In the genomic region with DNA sequence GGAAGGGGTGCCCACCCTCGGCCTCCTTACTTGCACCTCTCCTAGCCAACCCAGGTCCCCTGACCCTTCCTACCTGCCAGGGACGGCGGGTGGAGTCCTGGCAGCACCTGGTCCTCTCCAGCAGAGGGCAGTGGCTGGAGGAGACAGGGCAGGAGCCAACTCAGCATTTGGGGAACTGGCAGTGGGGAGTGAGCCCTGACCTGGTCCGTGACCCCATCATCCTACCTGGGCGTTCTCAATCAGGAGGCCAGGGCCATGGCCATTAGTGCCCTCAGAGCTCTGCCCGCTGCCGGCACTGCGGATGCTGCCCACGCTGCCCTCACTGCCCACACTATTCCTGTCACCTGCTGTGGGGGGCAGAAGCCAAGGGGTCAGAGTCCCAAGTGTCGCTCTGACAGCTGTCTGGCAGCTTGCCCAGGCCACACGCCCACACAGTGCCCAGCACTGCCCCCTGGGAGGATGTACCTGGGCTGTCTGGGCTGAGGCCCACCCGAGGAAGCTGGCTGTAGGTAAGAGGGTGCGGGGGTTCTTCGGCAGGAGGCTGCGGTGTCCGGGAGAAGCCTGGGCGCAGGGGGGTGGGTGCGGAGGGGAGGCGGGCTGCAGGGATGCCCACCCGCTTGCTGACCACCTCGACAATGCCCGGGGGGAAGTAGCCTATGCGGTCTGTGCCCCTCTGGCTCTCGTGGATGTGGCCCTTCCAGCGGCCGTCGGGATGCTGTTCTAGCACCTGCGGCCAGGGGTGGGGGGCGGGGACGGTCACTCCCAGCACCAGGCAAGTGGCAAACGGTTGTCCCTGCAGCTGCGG, we compare ENCODE assay signal across 8 cellular contexts. TPM values are rescaled to one million over a fixed set of nuclear protein-coding genes. Genes with fewer than 3 reads are reported as not detected.
DNase-seq lines count a peak whose midpoint lies in the region; ATAC-seq and TF ChIP-seq lines count a peak whose summit lies in the region.

No MANE protein-coding gene starts in this region.

- DNase-seq in AG09309 (ENCODE audit: low read depth) (no peak), GM19238 (ENCODE audit: insufficient read length, low spot score) (peak; percentile 80), SKM-1 (lab: John Stamatoyannopoulos, UW; ENCODE audit: unreplicated experiment) (peak; percentile 35), cardiac fibroblast (ENCODE audit: low read depth in 2 of 2) (no peak), myocyte (ENCODE audit: low read depth) (peak; percentile 85)
- no peak for DNase-seq in activated CD4-positive, CD25-positive, alpha-beta regulatory T cell treated with anti-CD3 and anti-CD28 coated beads, Interleukin-2, amount 50 U/mL, for 72 hours

- peak; percentile 71 for TF ChIP-seq CTCF in AG09309 (IDR thresholded peaks at IDR 0.05; ENCODE audit: control insufficient read depth, insufficient read depth, low read depth, low read length, missing control alignments)
- TF ChIP-seq CTCF in cardiac fibroblast (IDR thresholded peaks at IDR 0.05; ENCODE audit: low read depth, low read length) = peak; percentile 67

- H3K4me3 ChIP-seq in AG09309 (ENCODE audit: control insufficient read depth, low read depth, low read length) (no peak overlapping the region), cardiac fibroblast (replicated peaks in 1 of 2; ENCODE audit: low read depth in 2 of 2, low read length in 2 of 2) (no peak overlapping the region)

- ATAC-seq in GM21381 (IDR thresholded peaks at IDR 0.05; ENCODE audit: unreplicated experiment) (no peak), HG02623 (IDR thresholded peaks at IDR 0.05; ENCODE audit: unreplicated experiment) (no peak)

RNA-seq across cellular contexts. Expression of gene CASKIN2, which starts 10.8 kb away (rescaled TPM):
- 14.4 and 16.9 TPM in 2 replicates for total RNA-seq in myocyte
- polyA plus RNA-seq in myocyte (2012) = 13.5 TPM

RNA-seq across cellular contexts. Expression of gene TSEN54, which starts 11.8 kb away (rescaled TPM):
- 28.2 and 44.4 TPM in 2 replicates for total RNA-seq in myocyte
- polyA plus RNA-seq in myocyte (2012) = 19.9 TPM

RNA-seq across cellular contexts. Expression of gene LLGL2, which starts 20.9 kb away (rescaled TPM):
- 0.68 and 0.75 TPM in 2 replicates for total RNA-seq in myocyte
- 0.77 TPM for polyA plus RNA-seq in myocyte (2012)

RNA-seq across cellular contexts. Expression of gene TMEM94, which starts 48.1 kb away (rescaled TPM):
- 73.0 and 80.0 TPM in 2 replicates for total RNA-seq in myocyte
- 48.7 TPM for polyA plus RNA-seq in myocyte (2012)

Comparison
In these comparisons a context has a peak if more than half of its experiments do, and no peak if none do; other contexts are left out.
1. DNase-seq: peak in GM19238 (single experiment), SKM-1 (single experiment) and myocyte (single experiment); none in AG09309 (single experiment), cardiac fibroblast (0 of 2) and activated CD4-positive, CD25-positive, alpha-beta regulatory T cell treated with anti-CD3 and anti-CD28 coated beads, Interleukin-2, amount 50 U/mL, for 72 hours (single experiment).